ENCODE assay signal across 10 cellular contexts in the genomic region with DNA sequence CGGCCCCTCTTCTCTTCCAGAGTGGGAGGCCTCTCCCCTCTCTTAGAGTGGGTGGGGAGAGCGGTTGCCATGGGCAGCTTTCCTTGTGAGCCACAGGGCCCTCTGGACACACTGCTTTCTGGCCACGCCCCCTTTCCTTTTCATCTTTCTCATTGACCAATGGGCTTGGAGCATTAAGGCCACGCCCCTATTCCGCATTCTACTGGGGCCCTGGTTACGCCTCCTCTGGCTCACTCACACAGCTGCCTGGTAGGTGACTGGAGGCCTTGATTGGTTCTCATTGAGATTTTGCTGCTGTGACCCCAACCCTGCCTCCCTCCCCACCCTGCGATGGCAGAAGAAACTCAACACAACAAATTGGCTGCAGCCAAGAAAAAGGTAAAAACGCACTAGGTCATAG. TPM values are rescaled to one million over a fixed set of nuclear protein-coding genes. Genes with fewer than 3 reads are reported as not detected.
DNase-seq lines count a peak whose midpoint lies in the region; ATAC-seq and TF ChIP-seq lines count a peak whose summit lies in the region.
"Not testable (repeated sequence)": the region's sequence is repeated elsewhere in the genome, so short reads cannot be mapped to it uniquely, and the experiment has no call there.
"Had no signal": no experiment of that assay in that cellular context is flagged by ENCODE, and none has a peak within 500 bp of the region (broad histone marks: within the 10 kb centered on the region; RNA-seq: fewer than 3 reads in every experiment).

TSS of gene GOLGA8H (plus strand) at position 233 of the 400 bp plus-strand sequence. CDS start at position 331, 98 bp downstream.

- CTCF ChIA-PET in WTC11 (lab: Charles Lee): not testable (repeated sequence)

- not testable (repeated sequence) for H3K4me1 ChIP-seq in H9 (ENCODE audit: insufficient read depth, low read length); endodermal cell (ENCODE audit: control insufficient read depth, insufficient read depth, low read length)

- not testable (repeated sequence) for H4K5ac ChIP-seq in H9 (ENCODE audit: insufficient read length, low read depth, low read length)

- H3K79me2 ChIP-seq in H9 (ENCODE audit: insufficient read depth, low read length): not testable (repeated sequence)

- TF ChIP-seq CTCF in H9 (conservative IDR thresholded peaks at IDR 0.05); WTC11 (IDR thresholded peaks at IDR 0.05); endodermal cell (conservative IDR thresholded peaks at IDR 0.05): not testable (repeated sequence)

- H4K8ac ChIP-seq in H9 (replicated peaks; ENCODE audit: insufficient read length, low read depth, low read length): not testable (repeated sequence)

- not testable (repeated sequence) for H3K9me3 Mint-ChIP-seq in H9, WTC11, endodermal cell

- WGBS in H9 (ENCODE audit: extremely low coverage, insufficient read length, low lambda C conversion rate): no CpG with 5 or more reads among the region's 8 CpGs
- WGBS in endodermal cell (ENCODE audit: insufficient coverage in 1 of 2, insufficient read length in 1 of 2), 2 experiments: 79 to 100% methylated on average over 1 to 6 of the region's 8 CpGs

- not testable (repeated sequence) for H3K4me3 ChIP-seq in endodermal cell (ENCODE audit: low read length)

- H3K9ac ChIP-seq in H9 (ENCODE audit: extremely low read depth, insufficient read length, low read length); endodermal cell (ENCODE audit: extremely low read depth, low read length, poor library complexity, severe bottlenecking): not testable (repeated sequence)

- DNase-seq in Caki2 (ENCODE audit: low read depth) (peak; percentile 58), H9 (peak; percentile 64), NCI-H226 (peak; percentile 1), WTC11 (ENCODE audit: low spot score) (peak; percentile 53), endodermal cell (peak; percentile 49)
- peak; percentile 4 for DNase-seq in stimulated activated CD4-positive, alpha-beta T cell treated with anti-CD3 and anti-CD28 coated beads, Interleukin-1b, Interleukin-23, amount 100 ng/mL, for 48 hours

- H2BK15ac ChIP-seq in H9 (ENCODE audit: low read depth, low read length): not testable (repeated sequence)

- H3K14ac ChIP-seq in H9 (ENCODE audit: insufficient read depth, low read length): not testable (repeated sequence)

- not testable (repeated sequence) for H3K18ac ChIP-seq in H9 (ENCODE audit: insufficient read length, low read depth, low read length)

- H3K23me2 ChIP-seq in H9 (ENCODE audit: insufficient read length, low read depth, low read length, poor library complexity, severe bottlenecking): not testable (repeated sequence)

- H2AK5ac ChIP-seq in H9 (ENCODE audit: insufficient read length, low read length): not testable (repeated sequence)

- not testable (repeated sequence) for H3K4ac ChIP-seq in H9 (ENCODE audit: low read depth, low read length)

- H2BK20ac ChIP-seq in H9 (ENCODE audit: low read depth, low read length, poor library complexity, severe bottlenecking): not testable (repeated sequence)

- not testable (repeated sequence) for H2BK120ac ChIP-seq in H9 (ENCODE audit: low read depth, low read length, poor library complexity, severe bottlenecking)

- H3K56ac ChIP-seq in H9 (ENCODE audit: insufficient read length, low read depth, low read length): not testable (repeated sequence)

- H4K20me1 ChIP-seq in H9 (ENCODE audit: control insufficient read depth, insufficient read depth, insufficient read length): not testable (repeated sequence)

- H3K27ac Mint-ChIP-seq in H9, WTC11, endodermal cell: not testable (repeated sequence)

- not testable (repeated sequence) for H3K27me3 Mint-ChIP-seq in H9 (ENCODE audit: low read depth); WTC11 (ENCODE audit: low read depth); endodermal cell (ENCODE audit: insufficient read depth)

- not testable (repeated sequence) for H3K27ac ChIP-seq in H9 (ENCODE audit: insufficient read length, low read depth, low read length); endodermal cell (ENCODE audit: low read depth, low read length)

- H3K4me1 Mint-ChIP-seq in H9, WTC11, endodermal cell: not testable (repeated sequence)

- H3K23ac ChIP-seq in H9 (ENCODE audit: insufficient read length, low read depth, low read length): not testable (repeated sequence)

- H2BK12ac ChIP-seq in H9 (ENCODE audit: insufficient read length, low read depth, low read length): not testable (repeated sequence)

- not testable (repeated sequence) for H3K36me3 Mint-ChIP-seq in H9 (ENCODE audit: insufficient read depth in 1 of 3, low read depth in 3 of 3); WTC11; endodermal cell (ENCODE audit: low read depth)

- not testable (repeated sequence) for H3K9me3 ChIP-seq in H9 (ENCODE audit: control insufficient read depth, low read depth, low read length); endodermal cell (ENCODE audit: control insufficient read depth, low read length)

- H3T11ph ChIP-seq in H9 (ENCODE audit: low read length): not testable (repeated sequence)

- H3K27me3 ChIP-seq in H9 (ENCODE audit: insufficient read depth, low read length); endodermal cell (ENCODE audit: control insufficient read depth, insufficient read depth, low read length, poor library complexity, severe bottlenecking): not testable (repeated sequence)

- not testable (repeated sequence) for H4K91ac ChIP-seq in H9 (ENCODE audit: insufficient read length, low read depth, low read length)

- not testable (repeated sequence) for H3K4me2 ChIP-seq in H9 (ENCODE audit: insufficient read depth, insufficient read length, low read length)

- not testable (repeated sequence) for H3K79me1 ChIP-seq in H9 (ENCODE audit: insufficient read depth, low read depth, low read length, poor library complexity, severe bottlenecking)

- H3K4me3 Mint-ChIP-seq in H9, WTC11, endodermal cell: not testable (repeated sequence)

- H2AFZ ChIP-seq in H9 (ENCODE audit: low read length): not testable (repeated sequence)

- in situ Hi-C loops in Caki2 (cut with HindIII; ENCODE audit: low pct_unique_long_range_greater_than_20kb, low sequenced_read_pairs): not testable (repeated sequence)

- POLR2A ChIA-PET in WTC11 (lab: Charles Lee): not testable (repeated sequence)

- not testable (repeated sequence) for H3K36me3 ChIP-seq in endodermal cell (ENCODE audit: control insufficient read depth, insufficient read depth, low read length)

- not testable (repeated sequence) for H2BK5ac ChIP-seq in H9 (ENCODE audit: insufficient read length, low read length)

- ATAC-seq in WTC11: not testable (repeated sequence)

RNA-seq across cellular contexts. Expression of gene GOLGA8H, which starts in this region (rescaled TPM):
- 0.30 TPM in 1 of 2 replicates, not detected in the other for total RNA-seq in Caki2 (2014; rRNA removed; shearing (Covaris generic); ENCODE audit: low replicate concordance)
- total RNA-seq in H9 (2021) (0.70 and 0.94 TPM in 2 replicates), WTC11 (2021) (1.5 to 2.0 TPM (median 1.7 TPM) in 3 replicates), endodermal cell (under 1 TPM; 0.31 to 0.57 TPM)
- polyA plus RNA-seq in endodermal cell (2013, experiment 1 of 2): 0.68 TPM
- polyA plus RNA-seq in endodermal cell (2013, experiment 2 of 2): 0.62 TPM
- total RNA-seq: A673; Calu3; CD4-positive, CD25-positive, alpha-beta regulatory T cell; CD8-positive, alpha-beta T cell had no signal
- polyA plus RNA-seq: CD4-positive, CD25-positive, alpha-beta regulatory T cell had no signal

Comparison
In these comparisons a context has a peak if more than half of its experiments do, and no peak if none do; other contexts are left out.
1. Peak in DNase-seq in Caki2; RNA of the gene not detected or under 1 TPM.
2. Peak in DNase-seq in H9; RNA of the gene not detected or under 1 TPM.
3. Peak in DNase-seq in endodermal cell; RNA of the gene not detected or under 1 TPM.
4. DNase-seq: peak in every context shown above with its lines; median percentile 64 in H9; 58 in Caki2; 53 in WTC11; 49 in endodermal cell; 4 in stimulated activated CD4-positive, alpha-beta T cell treated with anti-CD3 and anti-CD28 coated beads, Interleukin-1b, Interleukin-23, amount 100 ng/mL, for 48 hours; 1 in NCI-H226.